In the genomic region with DNA sequence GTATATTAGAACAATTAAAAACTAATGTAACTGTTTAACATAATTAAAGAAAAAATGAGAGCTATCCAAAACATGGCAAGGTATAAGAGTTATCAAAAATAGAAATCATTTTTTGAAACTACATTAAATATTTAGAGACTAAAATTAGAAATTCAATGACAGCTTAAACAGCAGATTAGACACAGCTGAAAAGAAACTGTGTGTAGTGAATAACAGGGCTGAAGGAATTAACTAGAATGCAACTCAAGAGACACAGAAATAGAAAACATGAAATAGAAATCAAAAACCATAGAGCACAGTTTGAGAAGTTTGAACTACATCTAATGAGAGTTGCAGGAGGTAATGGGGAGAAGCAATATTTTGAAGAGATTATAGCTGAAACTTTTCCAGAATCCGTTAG, we compare ENCODE assay signal across 27 cellular contexts.
"Had no signal": no experiment of that assay in that cellular context is flagged by ENCODE, and none has a peak within 500 bp of the region (broad histone marks: within the 10 kb centered on the region; RNA-seq: fewer than 3 reads in every experiment).

No MANE protein-coding gene starts in this region.

- DNase-seq: naive thymus-derived CD8-positive, alpha-beta T cell; nephron progenitor cell; nucleus accumbens; ovary; posterior cingulate gyrus; psoas muscle; right cardiac atrium; stimulated activated CD4-positive, alpha-beta T cell treated with anti-CD3 and anti-CD28 coated beads, Interleukin-15, amount 100 ng/mL, for 24 hours; stimulated activated CD4-positive, alpha-beta T cell treated with anti-CD3 and anti-CD28 coated beads, Interleukin-2, amount 100 ng/mL, for 24 hours; stimulated activated CD4-positive, alpha-beta T cell treated with anti-CD3 and anti-CD28 coated beads, Interleukin-2, amount 100 ng/mL, for 48 hours; stimulated activated CD4-positive, alpha-beta T cell treated with anti-CD3 and anti-CD28 coated beads, Interleukin-4, amount 100 ng/mL, for 24 hours; stimulated activated naive B cell treated with anti-CD40 and anti-IgM and Interleukin-4, amounts not matched to agents 10 μg/mL and 1 μg/mL and 100 μg/mL, for 72 hours; stimulated activated naive CD4-positive, alpha-beta T cell treated with Interleukin-2 at 50 U/mL for 16 hours; stomach; thyroid gland; trophoblast cell; upper lobe of left lung had no signal

- H3K4me1 ChIP-seq: parathyroid adenoma, psoas muscle, stomach, thyroid gland, tibial nerve, upper lobe of left lung, vagina had no signal

- H3K27ac ChIP-seq: neutrophil, ovary, parathyroid adenoma, psoas muscle, skin epidermis, stomach, thoracic aorta, thyroid gland, tibial nerve, upper lobe of left lung, vagina had no signal

- H3K36me3 ChIP-seq: neutrophil, ovary, stomach, thoracic aorta, thyroid gland, tibial nerve, upper lobe of left lung, vagina had no signal

- H3K9ac ChIP-seq: parathyroid adenoma had no signal

- ATAC-seq: naive thymus-derived CD8-positive, alpha-beta T cell; natural killer cell treated with Interleukin-12 subunit alpha and Interleukin-12 subunit beta and Interleukin-15 and Interleukin-18, amount 100 ng/mL, for 72 hours; psoas muscle; right cardiac atrium; sciatic nerve; stimulated activated effector memory CD8-positive, alpha-beta T cell treated with anti-CD3 and anti-CD28 coated beads, Interleukin-12 subunit alpha, Interleukin-12 subunit beta, amount 100 ng/mL, for 72 hours; stimulated activated naive B cell treated with anti-CD40 and anti-IgM and Interleukin-4, amounts not matched to agents 10 μg/mL and 1 μg/mL and 100 μg/mL, for 72 hours had no signal

- H2AFZ ChIP-seq: parathyroid adenoma had no signal

- H3K27me3 ChIP-seq: neutrophil, ovary, stomach, thyroid gland, tibial nerve, upper lobe of left lung, vagina had no signal

- H3K4me3 ChIP-seq: ovary, psoas muscle, skin epidermis, stomach, thoracic aorta, thyroid gland, tibial nerve, upper lobe of left lung, vagina had no signal

- H3K9me3 ChIP-seq: neutrophil, ovary, thoracic aorta, thyroid gland, upper lobe of left lung, vagina had no signal

- FAIRE-seq: urothelium cell line had no signal

- H3K79me2 ChIP-seq: parathyroid adenoma had no signal
